8 cellular contexts compared by ENCODE assay signal in genomic region chr15:34337557-34338306, GRCh38. TPM values are rescaled to one million over a fixed set of nuclear protein-coding genes. Genes with fewer than 3 reads are reported as not detected.
DNase-seq lines count a peak whose midpoint lies in the region; ATAC-seq and TF ChIP-seq lines count a peak whose summit lies in the region.

Gene SLC12A6 (minus strand): TSS chr15:34337781. CDS start chr15:34336680, 1,101 bp downstream.

- H3K27me3 Mint-ChIP-seq in activated T-helper 2 cell treated with anti-CD3 and anti-CD28 coated beads, Interferon-gamma antibody, Interleukin-2, Interleukin-4, amounts not matched to agents 10 μg/mL and 5 μg/mL and 100 μg/mL, durations not matched to agents 14 hours and 24 hours and 36 hours (ENCODE audit: low read depth): no peaks in the 10 kb centered on the region
- H3K27me3 Mint-ChIP-seq in natural killer cell treated with Interleukin-12 subunit alpha and Interleukin-12 subunit beta and Interleukin-15 and Interleukin-18, amount 100 ng/mL, for 72 hours: no peaks in the 10 kb centered on the region

- peak; percentile 96 for DNase-seq in Karpas-422
- peak; percentile 98 for DNase-seq in RWPE2 (ENCODE audit: low spot score)
- DNase-seq in activated T-helper 2 cell treated with anti-CD3 and anti-CD28 coated beads, Interferon-gamma antibody, Interleukin-2, Interleukin-4, amounts not matched to agents 10 μg/mL and 5 μg/mL and 100 μg/mL, durations not matched to agents 14 hours and 24 hours and 36 hours (ENCODE audit: low spot score): peak; percentile 88
- DNase-seq in fibroblast of mammary gland (ENCODE audit: low read depth): peak; percentile 92
- peak; percentile 94 for DNase-seq in natural killer cell treated with Interleukin-12 subunit alpha and Interleukin-12 subunit beta and Interleukin-15 and Interleukin-18, amount 100 ng/mL, for 72 hours (ENCODE audit: low spot score)
- DNase-seq in stimulated activated naive CD4-positive, alpha-beta T cell treated with Interleukin-2 at 50 U/mL for 16 hours (lab: John Stamatoyannopoulos, UW): peak; percentile 89

- H3K9me2 ChIP-seq in DOHH2 (replicated peaks; ENCODE audit: control insufficient read depth, low read length) (no peaks in the 10 kb centered on the region), Karpas-422 (replicated peaks; ENCODE audit: insufficient read depth, low read length) (no peaks in the 10 kb centered on the region)

- H3F3A ChIP-seq in DOHH2 (ENCODE audit: control insufficient read depth, insufficient read depth): peaks cover 30% of the 10 kb centered on the region

- H3K27ac Mint-ChIP-seq in activated T-helper 2 cell treated with anti-CD3 and anti-CD28 coated beads, Interferon-gamma antibody, Interleukin-2, Interleukin-4, amounts not matched to agents 10 μg/mL and 5 μg/mL and 100 μg/mL, durations not matched to agents 14 hours and 24 hours and 36 hours: peak within 1 kb of the TSS; percentile 95
- peak within 1 kb of the TSS; percentile 84 to 93 for H3K27ac Mint-ChIP-seq in natural killer cell treated with Interleukin-12 subunit alpha and Interleukin-12 subunit beta and Interleukin-15 and Interleukin-18, amount 100 ng/mL, for 72 hours

- H3K4me1 ChIP-seq in DOHH2 (ENCODE audit: control insufficient read depth, low read length) (peaks cover 63% of the 10 kb centered on the region), Karpas-422 (ENCODE audit: low read length) (peaks cover 36% of the 10 kb centered on the region), RWPE2 (ENCODE audit: insufficient read depth, poor library complexity, severe bottlenecking) (peaks cover 26% of the 10 kb centered on the region)

- H3K36me3 ChIP-seq in DOHH2 (ENCODE audit: control insufficient read depth, low read length): peaks cover 28% of the 10 kb centered on the region
- no peaks in the 10 kb centered on the region for H3K36me3 ChIP-seq in Karpas-422 (ENCODE audit: insufficient read depth, low read length)
- H3K36me3 ChIP-seq in RWPE2 (ENCODE audit: low read depth): peaks cover 39% of the 10 kb centered on the region

- peak within 1 kb of the TSS; percentile 39 for H3K27ac ChIP-seq in DOHH2 (ENCODE audit: low read depth, low read length)
- no peak within 1 kb of the TSS for H3K27ac ChIP-seq in Karpas-422 (ENCODE audit: low read length)
- peak within 1 kb of the TSS; percentile 10 for H3K27ac ChIP-seq in RWPE2 (ENCODE audit: poor library complexity, severe bottlenecking)

- intact Hi-C loops in activated T-helper 2 cell treated with anti-CD3 and anti-CD28 coated beads, Interferon-gamma antibody, Interleukin-2, Interleukin-4, amounts not matched to agents 10 μg/mL and 5 μg/mL and 100 μg/mL, durations not matched to agents 14 hours and 24 hours and 36 hours (cut with micrococcal nuclease): loop anchor here (10.0 kb wide), 1 partner anchor 247 kb away; the partner anchor contains the start of gene GOLGA8B

- H3K4me2 ChIP-seq in DOHH2 (ENCODE audit: low read length) (peak within 1 kb of the TSS; percentile 82), Karpas-422 (ENCODE audit: low read depth, low read length, poor library complexity, severe bottlenecking) (peak within 1 kb of the TSS; percentile 88)

- ATAC-seq in GM21825 (IDR thresholded peaks at IDR 0.05; ENCODE audit: unreplicated experiment) (peak; percentile 72), RWPE2 (ENCODE audit: low read depth) (peak; percentile 94)
- peak; percentile 92 to 94 for ATAC-seq in natural killer cell treated with Interleukin-12 subunit alpha and Interleukin-12 subunit beta and Interleukin-15 and Interleukin-18, amount 100 ng/mL, for 72 hours

- H3K27me3 ChIP-seq in DOHH2 (ENCODE audit: control insufficient read depth, low read length) (no peaks in the 10 kb centered on the region; the same call in 1 of the 2 replicates), Karpas-422 (ENCODE audit: low read length) (no peaks in the 10 kb centered on the region), RWPE2 (ENCODE audit: insufficient read depth, poor library complexity, severe bottlenecking) (no peaks in the 10 kb centered on the region)

- H3K79me2 ChIP-seq in DOHH2 (ENCODE audit: control insufficient read depth, low read length) (peaks cover 24% of the 10 kb centered on the region), Karpas-422 (ENCODE audit: low read length) (peaks cover 20% of the 10 kb centered on the region)

- H3K4me3 ChIP-seq in DOHH2 (ENCODE audit: low read length) (peak within 1 kb of the TSS; percentile 88), Karpas-422 (ENCODE audit: low read length) (peak within 1 kb of the TSS; percentile 91), RWPE2 (ENCODE audit: severe bottlenecking) (peak within 1 kb of the TSS; percentile 79), fibroblast of mammary gland (ENCODE audit: control insufficient read depth, low read depth, low read length) (peak within 1 kb of the TSS; percentile 85)

- peak within 1 kb of the TSS; percentile 71 for H3K9ac ChIP-seq in Karpas-422 (ENCODE audit: low read length)

- TF ChIP-seq CTCF in DOHH2 (IDR thresholded peaks at IDR 0.05; ENCODE audit: low read depth, low read length, poor library complexity, severe bottlenecking) (no peak), RWPE2 (IDR thresholded peaks at IDR 0.05; ENCODE audit: poor library complexity, severe bottlenecking) (peak; percentile 1), fibroblast of mammary gland (conservative IDR thresholded peaks at IDR 0.05; ENCODE audit: control insufficient read depth, insufficient read depth, low read depth, low read length) (no peak)

- no peaks in the 10 kb centered on the region for H3K9me3 Mint-ChIP-seq in activated T-helper 2 cell treated with anti-CD3 and anti-CD28 coated beads, Interferon-gamma antibody, Interleukin-2, Interleukin-4, amounts not matched to agents 10 μg/mL and 5 μg/mL and 100 μg/mL, durations not matched to agents 14 hours and 24 hours and 36 hours
- H3K9me3 Mint-ChIP-seq in natural killer cell treated with Interleukin-12 subunit alpha and Interleukin-12 subunit beta and Interleukin-15 and Interleukin-18, amount 100 ng/mL, for 72 hours: no peaks in the 10 kb centered on the region

- peaks cover 56% of the 10 kb centered on the region for H3K4me1 Mint-ChIP-seq in activated T-helper 2 cell treated with anti-CD3 and anti-CD28 coated beads, Interferon-gamma antibody, Interleukin-2, Interleukin-4, amounts not matched to agents 10 μg/mL and 5 μg/mL and 100 μg/mL, durations not matched to agents 14 hours and 24 hours and 36 hours (ENCODE audit: low read depth)
- H3K4me1 Mint-ChIP-seq in natural killer cell treated with Interleukin-12 subunit alpha and Interleukin-12 subunit beta and Interleukin-15 and Interleukin-18, amount 100 ng/mL, for 72 hours (ENCODE audit: low read depth in 2 of 2): peaks cover 41 to 51% of the 10 kb centered on the region in 2 donors

- H4K20me1 ChIP-seq in DOHH2 (ENCODE audit: control insufficient read depth, insufficient read depth, low read depth, low read length) (no peaks in the 10 kb centered on the region), Karpas-422 (ENCODE audit: insufficient read depth, low read depth, low read length) (no peaks in the 10 kb centered on the region)

- H2AFZ ChIP-seq in Karpas-422 (ENCODE audit: low read length): peak within 1 kb of the TSS; percentile 90

- H3K9me3 ChIP-seq in DOHH2 (ENCODE audit: control insufficient read depth, insufficient read depth, low read length) (no peaks in the 10 kb centered on the region), Karpas-422 (ENCODE audit: low read length) (no peaks in the 10 kb centered on the region), RWPE2 (ENCODE audit: severe bottlenecking) (no peaks in the 10 kb centered on the region)

- H3K36me3 Mint-ChIP-seq in activated T-helper 2 cell treated with anti-CD3 and anti-CD28 coated beads, Interferon-gamma antibody, Interleukin-2, Interleukin-4, amounts not matched to agents 10 μg/mL and 5 μg/mL and 100 μg/mL, durations not matched to agents 14 hours and 24 hours and 36 hours (ENCODE audit: low read depth): peaks cover 34% of the 10 kb centered on the region
- peaks cover 13% of the 10 kb centered on the region for H3K36me3 Mint-ChIP-seq in natural killer cell treated with Interleukin-12 subunit alpha and Interleukin-12 subunit beta and Interleukin-15 and Interleukin-18, amount 100 ng/mL, for 72 hours

- H3K4me3 Mint-ChIP-seq in activated T-helper 2 cell treated with anti-CD3 and anti-CD28 coated beads, Interferon-gamma antibody, Interleukin-2, Interleukin-4, amounts not matched to agents 10 μg/mL and 5 μg/mL and 100 μg/mL, durations not matched to agents 14 hours and 24 hours and 36 hours (ENCODE audit: low read depth): peak within 1 kb of the TSS; percentile 98
- H3K4me3 Mint-ChIP-seq in natural killer cell treated with Interleukin-12 subunit alpha and Interleukin-12 subunit beta and Interleukin-15 and Interleukin-18, amount 100 ng/mL, for 72 hours: peak within 1 kb of the TSS; percentile 96

RNA-seq across cellular contexts. Expression of gene SLC12A6, which starts in this region (rescaled TPM):
- 1.3 and 1.6 TPM in 2 replicates for total RNA-seq in Karpas-422 (2014; rRNA removed; shearing (Covaris generic); ENCODE audit: low replicate concordance)
- total RNA-seq in activated T-helper 2 cell treated with anti-CD3 and anti-CD28 coated beads, Interferon-gamma antibody, Interleukin-2, Interleukin-4, amounts not matched to agents 10 μg/mL and 5 μg/mL and 100 μg/mL, durations not matched to agents 14 hours and 24 hours and 36 hours: 16.6 and 17.0 TPM in 2 replicates
- total RNA-seq in natural killer cell treated with Interleukin-12 subunit alpha and Interleukin-12 subunit beta and Interleukin-15 and Interleukin-18, amount 100 ng/mL, for 72 hours: 10 to 100 TPM; 49.5 to 67.3 TPM
